In the genomic region with DNA sequence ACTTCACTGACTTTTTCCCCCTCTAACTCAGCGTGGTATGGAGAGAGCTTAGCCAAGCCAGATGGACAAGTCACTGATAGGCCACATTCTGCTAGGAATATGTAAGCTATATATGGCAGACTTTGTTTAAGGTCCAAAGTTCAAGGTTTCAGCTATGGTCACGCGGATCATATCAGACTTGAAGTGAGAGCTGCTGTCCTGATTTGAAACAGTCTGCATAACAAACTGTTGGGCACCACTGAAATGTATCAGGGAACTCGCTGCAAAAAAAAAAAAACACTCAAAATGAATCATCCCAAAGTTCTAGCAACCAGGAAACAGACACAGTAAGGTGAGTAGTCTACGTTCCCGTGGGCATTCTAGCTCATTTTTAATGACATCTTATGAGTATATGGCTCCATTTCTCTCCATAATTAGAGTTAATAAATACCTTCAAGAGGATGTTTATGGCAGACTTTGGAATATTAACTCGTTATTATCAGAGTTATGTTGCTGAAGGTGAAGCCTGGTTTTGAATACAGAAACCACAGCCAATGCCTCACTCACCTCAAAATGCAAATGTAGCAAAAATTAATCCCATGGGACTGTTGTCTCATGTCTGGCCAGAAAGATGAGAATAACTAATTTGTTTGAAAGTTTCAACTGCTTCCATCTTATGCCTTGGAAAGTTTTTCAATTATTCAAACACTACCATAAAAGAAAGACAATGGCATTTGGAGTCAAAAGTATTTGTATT, we compare ENCODE assay signal across 18 cellular contexts. TPM values are rescaled to one million over a fixed set of nuclear protein-coding genes. Genes with fewer than 3 reads are reported as not detected.
DNase-seq lines count a peak whose midpoint lies in the region; ATAC-seq, FAIRE-seq and TF ChIP-seq lines count a peak whose summit lies in the region.
"Had no signal": no experiment of that assay in that cellular context is flagged by ENCODE, and none has a peak within 500 bp of the region (broad histone marks: within the 10 kb centered on the region; RNA-seq: fewer than 3 reads in every experiment).

No MANE protein-coding gene starts in this region.

- peaks cover 35% of the 10 kb centered on the region for H3K4me1 ChIP-seq in body of pancreas
- peaks cover 0 to 7% of the 10 kb centered on the region in 2 donors for H3K4me1 ChIP-seq in small intestine (ENCODE audit: control insufficient read depth in 2 of 2, insufficient read depth in 1 of 2, low read depth in 1 of 2, low read length in 1 of 2)
- peaks cover 13% of the 10 kb centered on the region for H3K4me1 ChIP-seq in suprapubic skin

- intact Hi-C loops in body of pancreas (cut with DNase I) (no loop called here), Right ventricle myocardium inferior (cut with DNase I) (no loop called here)

- H3K4me3 ChIP-seq in body of pancreas (no peak overlapping the region), small intestine (ENCODE audit: low read depth in 1 of 2, low read length in 2 of 2) (no peak overlapping the region), suprapubic skin (no peak overlapping the region)
- H3K4me3 ChIP-seq: left ventricle myocardium inferior had no signal

- ATAC-seq in HG03378 (IDR thresholded peaks at IDR 0.05; ENCODE audit: unreplicated experiment) (peak; percentile 54), body of pancreas (peak; percentile 69), HG03139 (IDR thresholded peaks at IDR 0.05; ENCODE audit: unreplicated experiment) (no peak), Right ventricle myocardium inferior (no peak), left lobe of liver (no peak)
- ATAC-seq: activated CD8-positive, alpha-beta T cell treated with anti-CD3 and anti-CD28 coated beads for 36 hours; natural killer cell treated with Interleukin-12 subunit alpha and Interleukin-12 subunit beta and Interleukin-15 and Interleukin-18, amount 100 ng/mL, for 72 hours had no signal

- FAIRE-seq in GM19239 (lab: Jason Lieb, UNC) = peak; percentile 79
- no peak for FAIRE-seq in small intestine (lab: Jason Lieb, UNC)

- DNase-seq in GM19239 (ENCODE audit: insufficient read length, low spot score) = no peak
- DNase-seq in body of pancreas = peak in 3 of 4 donors; percentile 21 to 38 (median 25)
- DNase-seq in small intestine = peak; percentile 92
- DNase-seq in suprapubic skin (ENCODE audit: low spot score in 2 of 2) = no peak
- DNase-seq in Right ventricle myocardium inferior (ENCODE audit: missing footprints) = no peak
- DNase-seq in left lobe of liver (ENCODE audit: low spot score) = no peak
- DNase-seq: activated CD8-positive, alpha-beta T cell treated with anti-CD3 and anti-CD28 coated beads for 36 hours; activated naive CD4-positive, alpha-beta T cell; caudate nucleus; CD4-positive, CD25-positive, alpha-beta regulatory T cell; KBM-7; left ventricle myocardium inferior; NCI-H187 treated with DMSO at 0.1 percent for 48 hours; NCI-H82; SHP77 had no signal

- H3K27ac ChIP-seq in body of pancreas = peak overlapping the region in 3 of 4 donors; percentile 33 to 56 (median 52)
- peak overlapping the region; percentile 17 to 68 for H3K27ac ChIP-seq in small intestine (ENCODE audit: low read depth in 1 of 2, low read length in 1 of 2)
- no peak overlapping the region for H3K27ac ChIP-seq in suprapubic skin

- WGBS in body of pancreas, 2 donors = 10 to 18% methylated on average over 7 of the region's 7 CpGs
- WGBS in small intestine, 3 donors = 9 to 42% (median 31%) methylated on average over 7 of the region's 7 CpGs
- 76% methylated on average over 7 of the region's 7 CpGs for WGBS in suprapubic skin

- TF ChIP-seq POLR2A in body of pancreas (IDR thresholded peaks at IDR 0.05) (no peak), suprapubic skin (IDR thresholded peaks at IDR 0.05) (no peak)

- TF ChIP-seq EP300 in suprapubic skin (IDR thresholded peaks at IDR 0.05) = no peak

- H3K36me3 ChIP-seq in body of pancreas (replicated peaks in 1 of 2; ENCODE audit: insufficient read depth in 1 of 2, low read depth in 2 of 2) (no peaks in the 10 kb centered on the region), small intestine (ENCODE audit: control insufficient read depth in 2 of 2, insufficient read depth in 2 of 2, low read length in 2 of 2) (peaks cover 0 to 2% of the 10 kb centered on the region in 2 donors), suprapubic skin (no peaks in the 10 kb centered on the region)
- H3K36me3 ChIP-seq: left ventricle myocardium inferior had no signal

- no peaks in the 10 kb centered on the region for H3K27me3 ChIP-seq in body of pancreas
- no peaks in the 10 kb centered on the region for H3K27me3 ChIP-seq in small intestine (ENCODE audit: control insufficient read depth in 2 of 2, insufficient read depth in 2 of 2, low read length in 2 of 2)
- no peaks in the 10 kb centered on the region for H3K27me3 ChIP-seq in suprapubic skin

- TF ChIP-seq CTCF in body of pancreas (IDR thresholded peaks at IDR 0.05) = no peak
- no peak for TF ChIP-seq CTCF in suprapubic skin (IDR thresholded peaks at IDR 0.05)

- H3K9me3 ChIP-seq in body of pancreas (no peaks in the 10 kb centered on the region), small intestine (ENCODE audit: control insufficient read depth, low read depth) (no peaks in the 10 kb centered on the region), suprapubic skin (no peaks in the 10 kb centered on the region)

RNA-seq across cellular contexts. Expression of gene DPH3, which starts 12.3 kb away (rescaled TPM):
- total RNA-seq in body of pancreas (1 to 10 TPM; 4.9 TPM), suprapubic skin (10 to 100 TPM in 1 of 4 donors, 1 to 10 TPM in 3; 5.5 to 11.5 (median 8.0) TPM), Right ventricle myocardium inferior (20.5 TPM), left lobe of liver (10.9 TPM)
- polyA plus RNA-seq in small intestine = 10 to 100 TPM; 16.6 to 38.0 (median 35.7) TPM

RNA-seq across cellular contexts. Expression of gene OXNAD1, which starts 12.6 kb away (rescaled TPM):
- total RNA-seq in body of pancreas = 10 to 100 TPM; 13.5 to 18.8 TPM
- 10 to 100 TPM; 15.3 to 28.4 (median 16.5) TPM for polyA plus RNA-seq in small intestine
- 10 to 100 TPM; 10.3 to 17.8 (median 13.3) TPM for total RNA-seq in suprapubic skin
- 17.2 TPM for total RNA-seq in Right ventricle myocardium inferior
- total RNA-seq in left lobe of liver = 17.8 TPM

Comparison
In these comparisons a context has a peak if more than half of its experiments do, and no peak if none do; other contexts are left out.
1. DNase-seq: peak in body of pancreas (3 of 4) and small intestine (single experiment); none in GM19239 (single experiment), suprapubic skin (0 of 2), Right ventricle myocardium inferior (single experiment) and left lobe of liver (single experiment).
2. ATAC-seq: peak in HG03378 (single experiment) and body of pancreas (single experiment); none in HG03139 (single experiment), Right ventricle myocardium inferior (single experiment) and left lobe of liver (single experiment).